ENCODE assay signal across 18 cellular contexts in genomic region chr16:81531415-81531814, GRCh38.
DNase-seq lines count a peak whose midpoint lies in the region; ATAC-seq, FAIRE-seq and TF ChIP-seq lines count a peak whose summit lies in the region.
"Had no signal": no experiment of that assay in that cellular context is flagged by ENCODE, and none has a peak within 500 bp of the region (broad histone marks: within the 10 kb centered on the region; RNA-seq: fewer than 3 reads in every experiment).

No MANE protein-coding gene starts in this region.

- no peak overlapping the region for H2AFZ ChIP-seq in endothelial cell of umbilical vein (ENCODE audit: low read depth, low read length)

- no peak overlapping the region for H3K4me2 ChIP-seq in endothelial cell of umbilical vein (ENCODE audit: insufficient read depth, low read length)

- no peaks in the 10 kb centered on the region for H3K9me3 Mint-ChIP-seq in activated T-cell treated with anti-CD3 and anti-CD28 coated beads, Interleukin-2, amount 50 U/mL, for 24 hours
- H3K9me3 Mint-ChIP-seq: naive B cell, T-cell had no signal

- no TSS peak for BruUV-seq in endothelial cell of umbilical vein (replicated peaks; lab: Mats Ljungman, UMichigan)

- dilution Hi-C loops in endothelial cell of umbilical vein (cut with MboI; ENCODE audit: extremely low pct_ligation_motif_present, low sequenced_read_pairs) = no loop called here

- no peak overlapping the region for H3K27ac Mint-ChIP-seq in activated T-cell treated with anti-CD3 and anti-CD28 coated beads, Interleukin-2, amount 50 U/mL, for 24 hours
- H3K27ac Mint-ChIP-seq: B cell had no signal

- no peaks in the 10 kb centered on the region for H3K9me3 ChIP-seq in MG63
- H3K9me3 ChIP-seq in endothelial cell of umbilical vein (replicated peaks; ENCODE audit: control insufficient read depth, insufficient read depth, low read length) = no peaks in the 10 kb centered on the region
- no peaks in the 10 kb centered on the region for H3K9me3 ChIP-seq in lower lobe of right lung
- no peaks in the 10 kb centered on the region for H3K9me3 ChIP-seq in upper lobe of right lung
- H3K9me3 ChIP-seq: heart left ventricle had no signal

- peaks cover 11% of the 10 kb centered on the region for H3K4me1 ChIP-seq in endothelial cell of umbilical vein (ENCODE audit: control insufficient read depth, extremely low read depth, insufficient read depth, low read length)
- H3K4me1 ChIP-seq in lower lobe of right lung = peaks cover 20% of the 10 kb centered on the region
- peaks cover 15% of the 10 kb centered on the region for H3K4me1 ChIP-seq in upper lobe of right lung

- H3K27ac ChIP-seq in endothelial cell of umbilical vein (ENCODE audit: insufficient read depth, low read depth, low read length) (no peak overlapping the region), lower lobe of right lung (no peak overlapping the region), upper lobe of right lung (no peak overlapping the region)
- H3K27ac ChIP-seq: heart left ventricle had no signal

- H3K36me3 ChIP-seq in MG63 (no peaks in the 10 kb centered on the region), endothelial cell of umbilical vein (ENCODE audit: control insufficient read depth in 2 of 2, extremely low read depth in 1 of 2, insufficient read depth in 2 of 2, low read length in 2 of 2) (peaks cover 0 to 3% of the 10 kb centered on the region in 2 experiments), lower lobe of right lung (no peaks in the 10 kb centered on the region), upper lobe of right lung (no peaks in the 10 kb centered on the region)

- peak; percentile 8 for DNase-seq in MG63
- no peak for DNase-seq in endothelial cell of umbilical vein (ENCODE audit: low read depth, low spot score)
- DNase-seq in lower lobe of right lung = peak; percentile 64
- DNase-seq in upper lobe of right lung = peak; percentile 60
- no peak for DNase-seq in 8988T
- no peak for DNase-seq in NCI-H524 (lab: John Stamatoyannopoulos, UW)
- no peak for DNase-seq in activated T-cell treated with anti-CD3 and anti-CD28 coated beads, Interleukin-2, amount 50 U/mL, for 24 hours
- DNase-seq: activated naive CD4-positive, alpha-beta T cell treated with anti-CD3 and anti-CD28 coated beads, Interleukin-2, amount 50 U/mL, for 16 hours; DMS53; heart left ventricle; naive B cell; NCI-H2081; T-cell had no signal

- no peak for TF ChIP-seq POLR2A in endothelial cell of umbilical vein (IDR thresholded peaks at IDR 0.05; ENCODE audit: low read depth, low read length)

- H3K79me2 ChIP-seq in endothelial cell of umbilical vein (ENCODE audit: control insufficient read depth, insufficient read depth, low read length) = peaks cover 68% of the 10 kb centered on the region

- H3K27me3 ChIP-seq in MG63 = no peaks in the 10 kb centered on the region
- H3K27me3 ChIP-seq in endothelial cell of umbilical vein (ENCODE audit: control insufficient read depth in 2 of 2, insufficient read depth in 2 of 2, low read length in 2 of 2) = no peaks in the 10 kb centered on the region
- no peaks in the 10 kb centered on the region for H3K27me3 ChIP-seq in lower lobe of right lung (ENCODE audit: low read depth)
- H3K27me3 ChIP-seq in upper lobe of right lung = no peaks in the 10 kb centered on the region
- H3K27me3 ChIP-seq: heart left ventricle had no signal

- POLR2A ChIA-PET in endothelial cell of umbilical vein (lab: Charles Lee) = no interaction called here

- intact Hi-C loops in endothelial cell of umbilical vein (cut with micrococcal nuclease) = no loop called here
- intact Hi-C loops in lower lobe of right lung (cut with DNase I) = no loop called here
- intact Hi-C loops in upper lobe of right lung (cut with DNase I) = no loop called here

- H3K4me3 ChIP-seq in MG63 (no peak overlapping the region), endothelial cell of umbilical vein (replicated peaks in 1 of 3; ENCODE audit: insufficient read depth in 1 of 3, low read depth in 1 of 3, low read length in 3 of 3) (no peak overlapping the region), lower lobe of right lung (no peak overlapping the region), upper lobe of right lung (no peak overlapping the region)
- H3K4me3 ChIP-seq: heart left ventricle had no signal

- H3K36me3 Mint-ChIP-seq in activated T-cell treated with anti-CD3 and anti-CD28 coated beads, Interleukin-2, amount 50 U/mL, for 24 hours (ENCODE audit: low read depth) = peaks cover 15% of the 10 kb centered on the region
- H3K36me3 Mint-ChIP-seq: naive B cell had no signal

- H3K4me3 Mint-ChIP-seq in activated T-cell treated with anti-CD3 and anti-CD28 coated beads, Interleukin-2, amount 50 U/mL, for 24 hours = no peak overlapping the region
- H3K4me3 Mint-ChIP-seq: B cell, naive B cell, T-cell had no signal

- H3K9ac ChIP-seq in endothelial cell of umbilical vein (replicated peaks; ENCODE audit: extremely low read depth, insufficient read depth, low read length) = no peak overlapping the region

- no peaks in the 10 kb centered on the region for H4K20me1 ChIP-seq in endothelial cell of umbilical vein (replicated peaks; ENCODE audit: control insufficient read depth, extremely low read depth, insufficient read depth, low read length)

- ATAC-seq in lower lobe of right lung (peak in 1 of 2 donors; percentile 75), upper lobe of right lung (peak; percentile 68), GM18502 (IDR thresholded peaks at IDR 0.05; ENCODE audit: poor library complexity, unreplicated experiment) (no peak)
- ATAC-seq: activated CD4-positive, CD25-positive, alpha-beta regulatory T cell treated with anti-CD3 and anti-CD28 coated beads, Interleukin-2, amount 50 U/mL, for 24 hours; Panc1; T-cell had no signal

- FAIRE-seq in endothelial cell of umbilical vein (lab: Jason Lieb, UNC) = peak; percentile 48
- FAIRE-seq: endometrium had no signal

- peaks cover 34% of the 10 kb centered on the region for H3K4me1 Mint-ChIP-seq in activated T-cell treated with anti-CD3 and anti-CD28 coated beads, Interleukin-2, amount 50 U/mL, for 24 hours (ENCODE audit: low read depth)

- no peaks in the 10 kb centered on the region for H3K9me1 ChIP-seq in endothelial cell of umbilical vein (replicated peaks; ENCODE audit: control insufficient read depth, extremely low read depth, insufficient read depth, low read length)

- H3K27me3 Mint-ChIP-seq in activated T-cell treated with anti-CD3 and anti-CD28 coated beads, Interleukin-2, amount 50 U/mL, for 24 hours = no peaks in the 10 kb centered on the region
- H3K27me3 Mint-ChIP-seq: B cell, naive B cell, T-cell had no signal

- CTCF ChIA-PET in endothelial cell of umbilical vein (lab: Charles Lee) = interaction anchor here (0.5 kb wide), 1 partner anchor 184 kb away, joined by 4 read pairs; no protein-coding TSS in a partner anchor

- no peak for TF ChIP-seq CTCF in endothelial cell of umbilical vein (IDR thresholded peaks at IDR 0.05; ENCODE audit: extremely low read depth in 1 of 2, insufficient read depth in 1 of 2, low read depth in 1 of 2, low read length in 2 of 2)
- TF ChIP-seq CTCF in lower lobe of right lung (IDR thresholded peaks at IDR 0.05) = no peak
- no peak for TF ChIP-seq CTCF in upper lobe of right lung (IDR thresholded peaks at IDR 0.05)

TF ChIP-seq in endothelial cell of umbilical vein, 7 proteins besides CTCF, POLR2A, EP300 and RAD21:
- TF ChIP-seq EZH2 (IDR thresholded peaks at IDR 0.05; ENCODE audit: borderline replicate concordance, low read depth, low read length, severe bottlenecking) (no peak), POLR2AphosphoS5 (IDR thresholded peaks at IDR 0.05; ENCODE audit: insufficient read depth, low read depth, low read length) (no peak), FOS (IDR thresholded peaks at IDR 0.05; ENCODE audit: borderline replicate concordance, insufficient read depth, low read length) (no peak), MYC (IDR thresholded peaks at IDR 0.05; ENCODE audit: low read depth, low read length) (no peak), GATA2 (IDR thresholded peaks at IDR 0.05; ENCODE audit: insufficient read depth, insufficient read length, low read depth, low read length) (no peak), JUN (IDR thresholded peaks at IDR 0.05; ENCODE audit: borderline replicate concordance, insufficient read depth, insufficient read length, low read depth) (no peak), MAX (IDR thresholded peaks at IDR 0.05; ENCODE audit: insufficient read depth, insufficient read length) (no peak)

Comparison
In these comparisons a context has a peak if more than half of its experiments do, and no peak if none do; other contexts are left out.
1. DNase-seq: peak in MG63 (single experiment), lower lobe of right lung (single experiment) and upper lobe of right lung (single experiment); none in endothelial cell of umbilical vein (single experiment), 8988T (single experiment), NCI-H524 (0 of 2) and activated T-cell treated with anti-CD3 and anti-CD28 coated beads, Interleukin-2, amount 50 U/mL, for 24 hours (single experiment).